In the genomic region with DNA sequence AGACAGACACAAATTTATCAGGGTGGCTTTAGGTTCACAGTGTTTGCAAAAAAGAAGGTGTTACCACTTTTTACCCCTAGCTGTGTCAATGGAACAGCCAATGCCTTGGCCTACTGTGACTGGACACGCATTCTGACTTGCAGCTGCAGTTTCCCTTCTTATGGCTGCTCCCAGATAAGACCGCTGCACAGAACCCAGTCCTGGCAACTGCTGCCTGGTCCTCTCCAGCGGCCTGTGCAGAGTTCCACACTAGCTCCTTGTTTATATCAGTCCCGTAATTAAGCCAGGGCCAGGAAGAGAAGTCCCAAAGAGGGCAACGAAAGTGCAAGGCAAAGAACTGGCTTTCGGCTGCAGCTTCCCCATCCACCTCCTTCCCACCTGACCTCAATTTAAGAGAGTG, we compare ENCODE assay signal across 15 cellular contexts.
"Had no signal": no experiment of that assay in that cellular context is flagged by ENCODE, and none has a peak within 500 bp of the region (broad histone marks: within the 10 kb centered on the region; RNA-seq: fewer than 3 reads in every experiment).

No MANE protein-coding gene starts in this region.

- H3K4me3 Mint-ChIP-seq: immature natural killer cell; naive thymus-derived CD4-positive, alpha-beta T cell; nephron progenitor cell; stimulated activated effector memory CD8-positive, alpha-beta T cell treated with anti-CD3 and anti-CD28 coated beads, Interleukin-12 subunit alpha, Interleukin-12 subunit beta, amount 100 ng/mL, for 72 hours had no signal

- H3K27ac Mint-ChIP-seq: immature natural killer cell; naive thymus-derived CD4-positive, alpha-beta T cell; nephron progenitor cell; stimulated activated effector memory CD8-positive, alpha-beta T cell treated with anti-CD3 and anti-CD28 coated beads, Interleukin-12 subunit alpha, Interleukin-12 subunit beta, amount 100 ng/mL, for 72 hours had no signal

- H3K9me3 Mint-ChIP-seq: immature natural killer cell, nephron progenitor cell had no signal

- H3K27me3 Mint-ChIP-seq: naive thymus-derived CD4-positive, alpha-beta T cell had no signal

- H3K4me1 ChIP-seq: parathyroid adenoma had no signal

- H3K9ac ChIP-seq: parathyroid adenoma had no signal

- H3K9me3 ChIP-seq: psoas muscle, suprapubic skin had no signal

- ATAC-seq: foreskin keratinocyte; naive thymus-derived CD4-positive, alpha-beta T cell; psoas muscle; stimulated activated effector memory CD8-positive, alpha-beta T cell treated with anti-CD3 and anti-CD28 coated beads, Interleukin-12 subunit alpha, Interleukin-12 subunit beta, amount 100 ng/mL, for 72 hours; stimulated activated naive CD8-positive, alpha-beta T cell treated with anti-CD3 and anti-CD28 coated beads, Interleukin-15, Interleukin-2, amounts not matched to agents 100 U/mL and 50 U/mL, for 24 hours had no signal

- H3K27me3 ChIP-seq: foreskin keratinocyte, suprapubic skin had no signal

- H3K79me2 ChIP-seq: parathyroid adenoma had no signal

- DNase-seq: dermis blood vessel endothelial cell; foreskin keratinocyte; immature natural killer cell; mammary epithelial cell; naive thymus-derived CD4-positive, alpha-beta T cell; nephron progenitor cell; psoas muscle; retina; stimulated activated CD4-positive, alpha-beta T cell treated with anti-CD3 and anti-CD28 coated beads, Interleukin-4, amount 100 ng/mL, for 1 hour; stimulated activated CD8-positive, alpha-beta memory T cell treated with anti-CD3 and anti-CD28 coated beads, Interleukin-4, amount 100 ng/mL, for 48 hours; stimulated activated naive CD8-positive, alpha-beta T cell treated with anti-CD3 and anti-CD28 coated beads, Interleukin-15, Interleukin-2, amounts not matched to agents 100 U/mL and 50 U/mL, for 24 hours; trophoblast cell had no signal

- H3K36me3 ChIP-seq: suprapubic skin had no signal

- H2AFZ ChIP-seq: parathyroid adenoma had no signal

- H3K4me3 ChIP-seq: psoas muscle, suprapubic skin had no signal

- H3K27ac ChIP-seq: foreskin keratinocyte, parathyroid adenoma, psoas muscle, suprapubic skin had no signal
